23 cellular contexts compared by ENCODE assay signal in the genomic region with DNA sequence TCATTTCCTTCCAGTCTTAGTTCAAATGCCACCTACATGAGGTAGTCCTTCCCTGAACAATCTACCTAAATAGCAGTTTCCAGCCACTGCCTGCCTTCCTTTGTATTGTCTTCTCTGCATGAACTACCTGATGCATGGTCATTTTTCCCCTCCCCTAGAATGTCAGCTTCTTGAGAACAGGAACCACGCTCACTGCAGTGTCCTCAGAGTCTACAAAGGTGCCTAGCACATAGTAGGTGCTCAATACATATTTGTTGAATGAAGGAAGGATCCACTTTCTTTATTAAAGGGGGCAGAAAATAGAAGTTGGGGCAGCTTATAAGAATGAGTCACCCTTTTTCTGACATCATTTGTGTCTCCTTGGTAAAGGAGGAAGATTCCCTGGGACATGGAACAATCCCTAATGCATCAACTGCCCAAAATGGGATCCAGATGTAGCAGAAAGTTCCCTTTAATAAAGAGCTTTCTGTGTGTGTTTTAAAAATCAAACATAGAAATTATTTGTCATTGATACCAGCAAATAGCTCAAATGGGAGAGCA. TPM values are rescaled to one million over a fixed set of nuclear protein-coding genes. Genes with fewer than 3 reads are reported as not detected.
DNase-seq lines count a peak whose midpoint lies in the region; ATAC-seq and TF ChIP-seq lines count a peak whose summit lies in the region.
"Had no signal": no experiment of that assay in that cellular context is flagged by ENCODE, and none has a peak within 500 bp of the region (broad histone marks: within the 10 kb centered on the region; RNA-seq: fewer than 3 reads in every experiment).

No MANE protein-coding gene starts in this region.

- H3K4me3 Mint-ChIP-seq in activated CD4-positive, alpha-beta T cell treated with anti-CD3 and anti-CD28 coated beads, Interleukin-2, amount 10 ng/mL, durations not matched to agents 24 days and 14 days, result no peak overlapping the region
- H3K4me3 Mint-ChIP-seq in stimulated activated memory B cell treated with anti-CD40 and anti-IgM and Interleukin-4, amounts not matched to agents 10 μg/mL and 1 μg/mL and 100 μg/mL, for 72 hours, result peak overlapping the region; percentile 4
- H3K4me3 Mint-ChIP-seq: B cell, CD14-positive monocyte had no signal

- H3K4me1 ChIP-seq in IMR-90 (ENCODE audit: control insufficient read depth, insufficient read depth, low read length), result 0 out of 2 replicates have a peak, but pooled peaks cover 2% of the 10 kb centered on the region
- peaks cover 0 to 8% (median 6%) of the 10 kb centered on the region in 4 donors for H3K4me1 ChIP-seq in esophagus muscularis mucosa
- H3K4me1 ChIP-seq: SJCRH30 had no signal

- H3K23ac ChIP-seq in IMR-90 (ENCODE audit: low read depth, low read length), result no peak overlapping the region

- H2BK15ac ChIP-seq in IMR-90 (ENCODE audit: low read depth, low read length), result no peak overlapping the region

- POLR2A ChIA-PET in IMR-90 (lab: Charles Lee; ENCODE audit: unreplicated experiment), result no interaction called here

- no peak overlapping the region for H3K18ac ChIP-seq in IMR-90 (ENCODE audit: low read depth, low read length)

- ATAC-seq in IMR-90 (ENCODE audit: low read depth) (no peak), GM18868 (IDR thresholded peaks at IDR 0.05; ENCODE audit: unreplicated experiment) (no peak), HG02623 (IDR thresholded peaks at IDR 0.05; ENCODE audit: unreplicated experiment) (no peak)
- no peak for ATAC-seq in stimulated activated memory B cell treated with anti-CD40 and anti-IgM and Interleukin-4, amounts not matched to agents 10 μg/mL and 1 μg/mL and 100 μg/mL, for 72 hours

- peak overlapping the region; percentile 38 for H3K27ac Mint-ChIP-seq in activated CD4-positive, alpha-beta T cell treated with anti-CD3 and anti-CD28 coated beads, Interleukin-2, amount 10 ng/mL, durations not matched to agents 24 days and 14 days
- peak overlapping the region; percentile 71 for H3K27ac Mint-ChIP-seq in stimulated activated memory B cell treated with anti-CD40 and anti-IgM and Interleukin-4, amounts not matched to agents 10 μg/mL and 1 μg/mL and 100 μg/mL, for 72 hours

- intact Hi-C loops in activated CD4-positive, alpha-beta T cell treated with anti-CD3 and anti-CD28 coated beads, Interleukin-2, amount 10 ng/mL, durations not matched to agents 24 days and 14 days (cut with micrococcal nuclease), result no loop called here
- intact Hi-C loops in IMR-90 (cut with micrococcal nuclease), result no loop called here
- intact Hi-C loops in esophagus muscularis mucosa (cut with DNase I), result no loop called here

- no peak overlapping the region for H2AK5ac ChIP-seq in IMR-90 (ENCODE audit: low read depth, low read length)

- H2BK20ac ChIP-seq in IMR-90 (ENCODE audit: low read depth, low read length), result no peak overlapping the region

- in situ Hi-C loops in IMR-90 (cut with MboI; ENCODE audit: low sequenced_read_pairs), result no loop called here

- no peak for TF ChIP-seq POLR2A in IMR-90 (IDR thresholded peaks at IDR 0.05; ENCODE audit: low read depth, low read length)
- no peak for TF ChIP-seq POLR2A in esophagus muscularis mucosa (IDR thresholded peaks at IDR 0.05; ENCODE audit: low read depth)

- no peak overlapping the region for H3K14ac ChIP-seq in IMR-90 (replicated peaks; ENCODE audit: low read depth, low read length)

- no peaks in the 10 kb centered on the region for H4K20me1 ChIP-seq in IMR-90 (ENCODE audit: insufficient read depth, low read length)

- TF ChIP-seq EP300 in esophagus muscularis mucosa (IDR thresholded peaks at IDR 0.05), result no peak

- no peaks in the 10 kb centered on the region for H3K27me3 Mint-ChIP-seq in activated CD4-positive, alpha-beta T cell treated with anti-CD3 and anti-CD28 coated beads, Interleukin-2, amount 10 ng/mL, durations not matched to agents 24 days and 14 days
- H3K27me3 Mint-ChIP-seq in stimulated activated memory B cell treated with anti-CD40 and anti-IgM and Interleukin-4, amounts not matched to agents 10 μg/mL and 1 μg/mL and 100 μg/mL, for 72 hours, result no peaks in the 10 kb centered on the region
- H3K27me3 Mint-ChIP-seq: B cell had no signal

- no TSS peak for BruUV-seq in IMR-90 (replicated peaks; lab: Mats Ljungman, UMichigan)

- no peak overlapping the region for H2BK120ac ChIP-seq in IMR-90 (ENCODE audit: low read depth, low read length)

- H3K4me3 ChIP-seq in IMR-90 (ENCODE audit: insufficient read depth, low read depth, low read length) (no peak overlapping the region), esophagus muscularis mucosa (no peak overlapping the region)
- H3K4me3 ChIP-seq: Peyer's patch, SJCRH30 had no signal

- no peak overlapping the region for H2AFZ ChIP-seq in IMR-90 (replicated peaks; ENCODE audit: low read length, poor library complexity)

- no peak overlapping the region for H2AK9ac ChIP-seq in IMR-90 (replicated peaks; ENCODE audit: low read depth, low read length, poor library complexity)

- H3K4ac ChIP-seq in IMR-90 (ENCODE audit: low read depth, low read length), result no peak overlapping the region

- no peak overlapping the region for H3K9ac ChIP-seq in IMR-90 (ENCODE audit: low read depth, low read length)
- H3K9ac ChIP-seq: KMS-11 had no signal

- peaks cover 33% of the 10 kb centered on the region for H3K36me3 Mint-ChIP-seq in activated CD4-positive, alpha-beta T cell treated with anti-CD3 and anti-CD28 coated beads, Interleukin-2, amount 10 ng/mL, durations not matched to agents 24 days and 14 days (ENCODE audit: low read depth)
- H3K36me3 Mint-ChIP-seq in stimulated activated memory B cell treated with anti-CD40 and anti-IgM and Interleukin-4, amounts not matched to agents 10 μg/mL and 1 μg/mL and 100 μg/mL, for 72 hours, result peaks cover 21% of the 10 kb centered on the region

- no peak overlapping the region for H3K4me2 ChIP-seq in IMR-90 (ENCODE audit: low read depth, low read length)
- H3K4me2 ChIP-seq: KMS-11 had no signal

- H2BK5ac ChIP-seq in IMR-90 (ENCODE audit: low read depth, low read length, poor library complexity, severe bottlenecking), result no peak overlapping the region

- H3K27me3 ChIP-seq in IMR-90 (ENCODE audit: control insufficient read depth, insufficient read depth, low read length) (peaks cover 8% of the 10 kb centered on the region), esophagus muscularis mucosa (no peaks in the 10 kb centered on the region)
- H3K27me3 ChIP-seq: Peyer's patch, SJCRH30 had no signal

- H3K9me1 ChIP-seq in IMR-90 (ENCODE audit: insufficient read depth, low read length), result no peaks in the 10 kb centered on the region; the same call in 1 of the 2 replicates

- peaks cover 44% of the 10 kb centered on the region for H3K4me1 Mint-ChIP-seq in activated CD4-positive, alpha-beta T cell treated with anti-CD3 and anti-CD28 coated beads, Interleukin-2, amount 10 ng/mL, durations not matched to agents 24 days and 14 days
- H3K4me1 Mint-ChIP-seq in stimulated activated memory B cell treated with anti-CD40 and anti-IgM and Interleukin-4, amounts not matched to agents 10 μg/mL and 1 μg/mL and 100 μg/mL, for 72 hours, result peaks cover 52% of the 10 kb centered on the region

- no peaks in the 10 kb centered on the region for H3K9me3 ChIP-seq in IMR-90 (ENCODE audit: control insufficient read depth, insufficient read depth, low read length)
- no peaks in the 10 kb centered on the region for H3K9me3 ChIP-seq in esophagus muscularis mucosa
- H3K9me3 ChIP-seq: Peyer's patch, SJCRH30 had no signal

- H4K91ac ChIP-seq in IMR-90 (ENCODE audit: insufficient read depth, low read depth, low read length), result no peak overlapping the region

- WGBS in IMR-90 (ENCODE audit: extremely low coverage in 2 of 2, insufficient read length in 1 of 2), 2 experiments, result no CpG with 5 or more reads among the region's 1 CpG
- 78% methylated on average over 1 of the region's 1 CpG for WGBS in esophagus muscularis mucosa

- H3K9me3 Mint-ChIP-seq in activated CD4-positive, alpha-beta T cell treated with anti-CD3 and anti-CD28 coated beads, Interleukin-2, amount 10 ng/mL, durations not matched to agents 24 days and 14 days, result peaks cover 6% of the 10 kb centered on the region
- no peaks in the 10 kb centered on the region for H3K9me3 Mint-ChIP-seq in stimulated activated memory B cell treated with anti-CD40 and anti-IgM and Interleukin-4, amounts not matched to agents 10 μg/mL and 1 μg/mL and 100 μg/mL, for 72 hours

- no peak for TF ChIP-seq CTCF in IMR-90 (conservative IDR thresholded peaks at IDR 0.05; ENCODE audit: low read depth, low read length)
- TF ChIP-seq CTCF in esophagus muscularis mucosa (IDR thresholded peaks at IDR 0.05), result no peak

- CTCF ChIA-PET in IMR-90 (lab: Yijun Ruan, JAX), result no interaction called here

- no peak overlapping the region for H4K8ac ChIP-seq in IMR-90 (ENCODE audit: low read depth in 2 of 2, low read length in 2 of 2)

- no peak overlapping the region for H4K5ac ChIP-seq in IMR-90 (ENCODE audit: low read depth, low read length)

- H3K79me1 ChIP-seq in IMR-90 (ENCODE audit: low read depth in 1 of 2, low read length in 2 of 2), result peaks cover 0 to under 1% of the 10 kb centered on the region in 2 experiments; a peak in 1 of 4 replicates

- TF ChIP-seq RAD21 in IMR-90 (IDR thresholded peaks at IDR 0.05; ENCODE audit: low read length), result no peak

- H3K36me3 ChIP-seq in IMR-90 (ENCODE audit: control insufficient read depth, insufficient read depth, low read length), result no peaks in the 10 kb centered on the region
- no peaks in the 10 kb centered on the region for H3K36me3 ChIP-seq in esophagus muscularis mucosa
- H3K36me3 ChIP-seq: Peyer's patch, SJCRH30 had no signal

- no peak overlapping the region for H3K27ac ChIP-seq in IMR-90 (ENCODE audit: insufficient read depth, low read length)
- H3K27ac ChIP-seq in esophagus muscularis mucosa (replicated peaks in 1 of 4), result no peak overlapping the region
- H3K27ac ChIP-seq: 22Rv1, HL-60, KMS-11, Peyer's patch, SJCRH30 had no signal

- DNase-seq in activated CD4-positive, alpha-beta T cell treated with anti-CD3 and anti-CD28 coated beads, Interleukin-2, amount 10 ng/mL, durations not matched to agents 24 days and 14 days, result no peak
- no peak for DNase-seq in activated CD4-positive, alpha-beta T cell treated with anti-CD3 and anti-CD28 coated beads for 48 hours
- DNase-seq in IMR-90, result peak; percentile 13
- peak; percentile 34 for DNase-seq in esophagus muscularis mucosa (ENCODE audit: extremely low spot score)
- DNase-seq in T1000 (lab: John Stamatoyannopoulos, UW), result no peak
- DNase-seq: DMS79, NCI-H1092 treated with DMSO at 0.1 percent for 48 hours, NCI-H146, NCI-H2029, NCI-H226, NCI-H510A treated with DMSO at 0.1 percent for 48 hours, Peyer's patch, SJCRH30 had no signal

- dilution Hi-C loops in IMR-90 (cut with HindIII; ENCODE audit: low sequenced_read_pairs, unreplicated experiment), result no loop called here

- H3K56ac ChIP-seq in IMR-90 (ENCODE audit: extremely low read depth, insufficient read depth, low read length), result no peak overlapping the region

RNA-seq across cellular contexts. Expression of a gene that starts 4.4 kb away (rescaled TPM):
- 178 TPM in 2 replicates for total RNA-seq in activated CD4-positive, alpha-beta T cell treated with anti-CD3 and anti-CD28 coated beads, Interleukin-2, amount 10 ng/mL, durations not matched to agents 24 days and 14 days
- total RNA-seq in IMR-90 (2012; rRNA removed), result 37.3 and 50.8 TPM in 2 replicates
- 12.9 and 16.2 TPM in 2 replicates for polyA plus RNA-seq in IMR-90 (2012; rRNA removed)
- 3.3 and 6.1 TPM in 2 replicates for polyA plus RNA-seq in IMR-90 (2012; cell fraction: cytosol; rRNA removed)
- 2.9 and 16.3 TPM in 2 replicates for polyA plus RNA-seq in IMR-90 (2012; cell fraction: nucleus; rRNA removed; ENCODE audit: low replicate concordance)
- total RNA-seq in esophagus muscularis mucosa, result 10 to 100 TPM; 40.1 to 46.4 (median 40.8) TPM

RNA-seq across cellular contexts. Expression of a gene that starts 44.1 kb away (rescaled TPM):
- total RNA-seq in activated CD4-positive, alpha-beta T cell treated with anti-CD3 and anti-CD28 coated beads, Interleukin-2, amount 10 ng/mL, durations not matched to agents 24 days and 14 days, result 8.3 and 9.3 TPM in 2 replicates
- total RNA-seq in IMR-90 (2012; rRNA removed), result not detected in 2 replicates
- polyA plus RNA-seq in IMR-90 (2012; rRNA removed), result not detected in 2 replicates
- polyA plus RNA-seq in IMR-90 (2012; cell fraction: cytosol; rRNA removed), result not detected in 2 replicates
- 0.01 TPM in 1 of 2 replicates, not detected in the other for polyA plus RNA-seq in IMR-90 (2012; cell fraction: nucleus; rRNA removed; ENCODE audit: low replicate concordance)
- 1 to 10 TPM; 1.2 to 6.0 (median 2.5) TPM for total RNA-seq in esophagus muscularis mucosa
- total RNA-seq: HT-29, OCI-LY7, SJCRH30 had no signal

RNA-seq across cellular contexts. Expression of a gene that starts 56.4 kb away (rescaled TPM):
- total RNA-seq in activated CD4-positive, alpha-beta T cell treated with anti-CD3 and anti-CD28 coated beads, Interleukin-2, amount 10 ng/mL, durations not matched to agents 24 days and 14 days, result 33.3 and 34.9 TPM in 2 replicates
- total RNA-seq in IMR-90 (2012; rRNA removed) (not detected in 2 replicates), esophagus muscularis mucosa (1 to 10 TPM in 3 of 4 donors, under 1 TPM in 1; 0.39 to 5.0 (median 1.8) TPM)
- not detected in 2 replicates for polyA plus RNA-seq in IMR-90 (2012; rRNA removed)
- polyA plus RNA-seq in IMR-90 (2012; cell fraction: cytosol; rRNA removed), result not detected in 2 replicates
- polyA plus RNA-seq in IMR-90 (2012; cell fraction: nucleus; rRNA removed; ENCODE audit: low replicate concordance), result not detected in 2 replicates
- total RNA-seq: SJCRH30 had no signal

Comparison
In these comparisons a context has a peak if more than half of its experiments do, and no peak if none do; other contexts are left out.
1. DNase-seq: peak in IMR-90 (single experiment) and esophagus muscularis mucosa (single experiment); none in activated CD4-positive, alpha-beta T cell treated with anti-CD3 and anti-CD28 coated beads, Interleukin-2, amount 10 ng/mL, durations not matched to agents 24 days and 14 days (single experiment), activated CD4-positive, alpha-beta T cell treated with anti-CD3 and anti-CD28 coated beads for 48 hours (single experiment) and T1000 (single experiment).